8 cellular contexts compared by ENCODE assay signal in the genomic region with DNA sequence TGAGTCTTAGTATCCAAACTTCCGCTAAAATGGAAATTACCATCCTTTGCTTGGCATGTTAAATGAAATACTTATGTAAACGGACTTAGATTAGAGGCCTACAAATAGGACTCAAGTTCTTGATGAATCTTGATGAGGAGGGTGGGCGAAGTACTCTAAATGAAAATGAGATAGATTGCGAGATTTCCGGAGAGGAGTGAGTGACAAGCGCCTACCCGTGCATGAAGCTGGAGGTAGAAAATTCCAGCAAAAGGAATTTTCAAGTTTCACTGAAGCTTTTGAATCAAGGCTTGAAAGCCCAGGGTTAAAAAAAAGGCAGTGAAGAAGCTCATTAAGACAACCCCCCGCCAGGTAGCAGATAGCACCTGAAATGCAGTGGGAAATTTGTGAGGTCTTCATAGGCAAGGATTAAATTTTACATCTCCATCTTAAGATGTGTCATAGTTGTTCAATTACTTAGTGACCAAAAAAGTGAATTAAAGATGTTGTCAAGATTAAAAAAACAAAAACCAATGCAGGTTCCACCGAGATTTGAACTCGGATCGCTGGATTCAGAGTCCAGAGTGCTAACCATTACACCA. TPM values are rescaled to one million over a fixed set of nuclear protein-coding genes. Genes with fewer than 3 reads are reported as not detected.
DNase-seq lines count a peak whose midpoint lies in the region; ATAC-seq and TF ChIP-seq lines count a peak whose summit lies in the region.

No MANE protein-coding gene starts in this region.

- peaks cover 4% of the 10 kb centered on the region for H3K27me3 Mint-ChIP-seq in stimulated activated naive CD8-positive, alpha-beta T cell treated with anti-CD3 and anti-CD28 coated beads, Interleukin-15, Interleukin-2, amounts not matched to agents 100 ng/mL and 50 ng/mL, for 24 hours

- in situ Hi-C loops in astrocyte of the spinal cord (cut with HindIII; ENCODE audit: low sequenced_read_pairs): no loop called here

- H3K27ac ChIP-seq in mesodermal cell (ENCODE audit: low read depth, low read length, severe bottlenecking) (peak overlapping the region; percentile 90), vagina (peak overlapping the region; percentile 96)

- H3K4me3 ChIP-seq in astrocyte of the spinal cord (ENCODE audit: low read depth, low read length) (peak overlapping the region; percentile 92), mesodermal cell (ENCODE audit: extremely low read depth, insufficient read depth, low read length, poor library complexity, severe bottlenecking) (peak overlapping the region; percentile 87), vagina (peak overlapping the region; percentile 82 to 98)

- no peak for DNase-seq in stimulated activated naive CD8-positive, alpha-beta T cell treated with anti-CD3 and anti-CD28 coated beads, Interleukin-15, Interleukin-2, amounts not matched to agents 100 U/mL and 50 U/mL, for 24 hours
- DNase-seq in astrocyte of the spinal cord (ENCODE audit: low read depth, low spot score) (no peak), vagina (ENCODE audit: extremely low spot score in 2 of 2) (no peak), left lobe of liver (ENCODE audit: low spot score) (no peak), NCI-H774 (lab: John Stamatoyannopoulos, UW) (no peak), DMS79 (lab: John Stamatoyannopoulos, UW) (no peak)

- peaks cover 8% of the 10 kb centered on the region for H3K36me3 Mint-ChIP-seq in stimulated activated naive CD8-positive, alpha-beta T cell treated with anti-CD3 and anti-CD28 coated beads, Interleukin-15, Interleukin-2, amounts not matched to agents 100 ng/mL and 50 ng/mL, for 24 hours (ENCODE audit: low read depth)

- H3K36me3 ChIP-seq in mesodermal cell (ENCODE audit: control insufficient read depth, insufficient read depth, low read length): peaks cover 5% of the 10 kb centered on the region
- no peaks in the 10 kb centered on the region for H3K36me3 ChIP-seq in vagina

- H3K9me3 ChIP-seq in mesodermal cell (ENCODE audit: control insufficient read depth, low read length) (no peaks in the 10 kb centered on the region), vagina (no peaks in the 10 kb centered on the region)

- no peaks in the 10 kb centered on the region for H3K9me3 Mint-ChIP-seq in stimulated activated naive CD8-positive, alpha-beta T cell treated with anti-CD3 and anti-CD28 coated beads, Interleukin-15, Interleukin-2, amounts not matched to agents 100 ng/mL and 50 ng/mL, for 24 hours

- 58 to 62% methylated on average over 9 to 10 of the region's 11 CpGs for WGBS in mesodermal cell (ENCODE audit: insufficient coverage in 2 of 2), 2 experiments

- no peak for ATAC-seq in stimulated activated naive CD8-positive, alpha-beta T cell treated with anti-CD3 and anti-CD28 coated beads, Interleukin-15, Interleukin-2, amounts not matched to agents 100 U/mL and 50 U/mL, for 24 hours
- no peak for ATAC-seq in left lobe of liver

- H3K4me3 Mint-ChIP-seq in stimulated activated naive CD8-positive, alpha-beta T cell treated with anti-CD3 and anti-CD28 coated beads, Interleukin-15, Interleukin-2, amounts not matched to agents 100 ng/mL and 50 ng/mL, for 24 hours: peak overlapping the region; percentile 95

- H3K27me3 ChIP-seq in vagina: no peaks in the 10 kb centered on the region

- H3K4me1 ChIP-seq in mesodermal cell (ENCODE audit: control insufficient read depth, insufficient read depth, low read length, poor library complexity, severe bottlenecking) (no peaks in the 10 kb centered on the region), vagina (peaks cover 27% of the 10 kb centered on the region)

- intact Hi-C loops in vagina (cut with DNase I): no loop called here

- peak overlapping the region; percentile 95 for H3K27ac Mint-ChIP-seq in stimulated activated naive CD8-positive, alpha-beta T cell treated with anti-CD3 and anti-CD28 coated beads, Interleukin-15, Interleukin-2, amounts not matched to agents 100 ng/mL and 50 ng/mL, for 24 hours

- TF ChIP-seq CTCF in astrocyte of the spinal cord (IDR thresholded peaks at IDR 0.05; ENCODE audit: low read depth, low read length): no peak
- peak in 1 of 3 experiments; percentile 4 for TF ChIP-seq CTCF in vagina (IDR thresholded peaks at IDR 0.05)

- TF ChIP-seq POLR2A in vagina (IDR thresholded peaks at IDR 0.05): no peak

- peaks cover 40% of the 10 kb centered on the region for H3K4me1 Mint-ChIP-seq in stimulated activated naive CD8-positive, alpha-beta T cell treated with anti-CD3 and anti-CD28 coated beads, Interleukin-15, Interleukin-2, amounts not matched to agents 100 ng/mL and 50 ng/mL, for 24 hours (ENCODE audit: low read depth)

RNA-seq across cellular contexts. Expression of a gene that starts 0.7 kb away (rescaled TPM):
- polyA plus RNA-seq in mesodermal cell (2013, experiment 1 of 2): 350 TPM
- 320 TPM for polyA plus RNA-seq in mesodermal cell (2013, experiment 2 of 2)
- 151 TPM for total RNA-seq in vagina
- total RNA-seq in left lobe of liver: 54.2 TPM
